16 cellular contexts compared by ENCODE assay signal in the genomic region with DNA sequence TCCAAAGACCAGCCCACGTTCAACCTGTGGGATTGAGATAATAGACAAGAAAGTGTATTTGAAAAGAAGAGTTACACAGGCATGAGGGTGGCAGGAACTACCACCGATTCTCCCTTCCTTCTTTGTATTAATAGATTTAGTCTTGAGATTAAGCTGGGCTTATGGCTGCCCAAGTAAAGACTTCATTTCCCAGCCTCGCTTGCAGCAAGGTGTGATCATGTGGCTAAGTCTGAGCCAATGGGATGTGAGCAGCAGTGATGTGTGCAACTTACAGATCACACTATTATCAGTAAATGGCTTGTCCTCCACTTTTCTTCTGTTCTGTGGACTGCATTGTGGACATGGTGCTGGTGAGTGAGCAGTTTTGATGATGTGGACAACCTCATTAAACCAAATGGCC.
"Had no signal": no experiment of that assay in that cellular context is flagged by ENCODE, and none has a peak within 500 bp of the region (broad histone marks: within the 10 kb centered on the region; RNA-seq: fewer than 3 reads in every experiment).

No MANE protein-coding gene starts in this region.

- H3K79me2 ChIP-seq: parathyroid adenoma had no signal

- H3K27me3 ChIP-seq: stomach had no signal

- H3K36me3 ChIP-seq: stomach, thoracic aorta had no signal

- ATAC-seq: activated CD4-positive, alpha-beta T cell treated with anti-CD3 and anti-CD28 coated beads for 36 hours; activated T-cell treated with anti-CD3 and anti-CD28 coated beads, Interleukin-2, amount 50 U/mL, for 72 hours; left ventricle myocardium superior; naive thymus-derived CD8-positive, alpha-beta T cell had no signal

- H3K4me1 ChIP-seq: parathyroid adenoma had no signal

- H3K9ac ChIP-seq: parathyroid adenoma had no signal

- H3K27ac ChIP-seq: parathyroid adenoma, stomach, thoracic aorta had no signal

- DNase-seq: activated CD4-positive, alpha-beta memory T cell treated with anti-CD3 and anti-CD28 coated beads, Interleukin-2, amount 10 ng/mL, durations not matched to agents 7 days and 5 days; activated CD4-positive, alpha-beta T cell treated with anti-CD3 and anti-CD28 coated beads for 36 hours; activated gamma-delta T cell treated with Interleukin-2 at 50 U/mL for 16 hours; activated T-cell treated with anti-CD3 and anti-CD28 coated beads, Interleukin-2, amount 50 U/mL, for 72 hours; cerebellar nuclear complex; effector CD8-positive, alpha-beta T cell; foreskin fibroblast; glutamatergic neuron; left ventricle myocardium superior; naive thymus-derived CD8-positive, alpha-beta T cell; stimulated activated CD4-positive, alpha-beta T cell treated with anti-CD3 and anti-CD28 coated beads, Interleukin-1b, Interleukin-23, amount 100 ng/mL, for 48 hours; stomach; T-helper 2 cell had no signal

- FAIRE-seq: endothelial cell of umbilical vein had no signal

- H3K9me3 ChIP-seq: thoracic aorta had no signal

- H3K4me3 ChIP-seq: stomach, thoracic aorta had no signal

- H2AFZ ChIP-seq: parathyroid adenoma had no signal
